8 cellular contexts compared by ENCODE assay signal in genomic region chr19:9140159-9140874, GRCh38. TPM values are rescaled to one million over a fixed set of nuclear protein-coding genes. Genes with fewer than 3 reads are reported as not detected.
DNase-seq lines count a peak whose midpoint lies in the region; ATAC-seq and TF ChIP-seq lines count a peak whose summit lies in the region.

Gene ZNF317 (plus strand): TSS chr19:9140397. CDS start chr19:9156017, 15,620 bp downstream.

- peak within 1 kb of the TSS; percentile 92 for H3K9ac ChIP-seq in mucosa of stomach (ENCODE audit: low read length)

- peak within 1 kb of the TSS; percentile 81 for H3K4me2 ChIP-seq in PC-9

- peak within 1 kb of the TSS; percentile 99 for H3K4me3 ChIP-seq in Jurkat, Clone E6-1 (ENCODE audit: low read length)
- H3K4me3 ChIP-seq in PC-9, result peak within 1 kb of the TSS; percentile 85
- peak within 1 kb of the TSS; percentile 93 to 100 for H3K4me3 ChIP-seq in esophagus (ENCODE audit: low read depth in 1 of 2, low read length in 2 of 2)
- H3K4me3 ChIP-seq in mucosa of stomach (ENCODE audit: low read length), result peak within 1 kb of the TSS; percentile 92

- H4K20me1 ChIP-seq in PC-9 (ENCODE audit: insufficient read depth), result no peaks in the 10 kb centered on the region

- H3K9me3 ChIP-seq in PC-9 (ENCODE audit: insufficient read depth, low read depth) (peaks cover 37% of the 10 kb centered on the region), esophagus (ENCODE audit: control insufficient read depth in 2 of 2, insufficient read depth in 1 of 2, low read depth in 1 of 2, low read length in 1 of 2) (peaks cover 4% of the 10 kb centered on the region in 2 donors), mucosa of stomach (ENCODE audit: control insufficient read depth, low read length) (peaks cover 4% of the 10 kb centered on the region)

- POLR2A ChIA-PET in PC-9 (lab: Charles Lee; ENCODE audit: unreplicated experiment), result no interaction called here

- peaks cover 15% of the 10 kb centered on the region for H3F3A ChIP-seq in PC-9 (ENCODE audit: insufficient read depth, low read depth)

- TF ChIP-seq CTCF in PC-9 (conservative IDR thresholded peaks at IDR 0.05), result no peak

- H2AFZ ChIP-seq in PC-9, result peak within 1 kb of the TSS; percentile 94

- 0% methylated on average over 43 of the region's 43 CpGs for WGBS in esophagus, 2 donors

- H3K9me2 ChIP-seq in PC-9 (ENCODE audit: insufficient read depth), result no peaks in the 10 kb centered on the region

- H3K27ac ChIP-seq in PC-9, result peak within 1 kb of the TSS; percentile 50
- peak within 1 kb of the TSS; percentile 79 to 92 for H3K27ac ChIP-seq in esophagus (ENCODE audit: low read depth in 2 of 2, low read length in 1 of 2)

- H3K27me3 ChIP-seq in PC-9 (ENCODE audit: insufficient read depth, low read depth), result no peaks in the 10 kb centered on the region
- H3K27me3 ChIP-seq in esophagus (ENCODE audit: control insufficient read depth in 1 of 2, insufficient read depth in 2 of 2, low read length in 2 of 2), result no peaks in the 10 kb centered on the region
- H3K27me3 ChIP-seq in mucosa of stomach (ENCODE audit: control insufficient read depth, insufficient read depth, low read length), result no peaks in the 10 kb centered on the region

- DNase-seq in DMS 273 treated with DMSO at 0.1 percent for 48 hours (lab: John Stamatoyannopoulos, UW) (peak; percentile 77), PC-9 (peak; percentile 82 to 87)
- DNase-seq in Jurkat, Clone E6-1 (ENCODE audit: low read depth, low spot score), result peak; percentile 85
- DNase-seq in activated T-cell treated with anti-CD3 and anti-CD28 coated beads, Interleukin-2, amount 50 U/mL, for 1 hour, result peak; percentile 84
- DNase-seq in stimulated activated CD8-positive, alpha-beta memory T cell treated with anti-CD3 and anti-CD28 coated beads, Interleukin-7, amount 100 ng/mL, for 1 hour (ENCODE audit: low read depth in 2 of 2), result peak; percentile 75 to 78

- TSS peak; percentile 56 for BruUV-seq in PC-9 (replicated peaks; lab: Mats Ljungman, UMichigan)

- H3K79me2 ChIP-seq in PC-9 (ENCODE audit: low read depth), result peaks cover 51% of the 10 kb centered on the region

- H3K36me3 ChIP-seq in PC-9 (ENCODE audit: low read depth) (peaks cover 43% of the 10 kb centered on the region), esophagus (ENCODE audit: control insufficient read depth in 2 of 2, insufficient read depth in 2 of 2, low read length in 1 of 2) (no peaks in the 10 kb centered on the region), mucosa of stomach (ENCODE audit: control insufficient read depth, insufficient read depth, low read length) (no peaks in the 10 kb centered on the region)

- H3K4me1 ChIP-seq in PC-9 (replicated peaks; ENCODE audit: insufficient read depth), result peaks cover 10% of the 10 kb centered on the region
- H3K4me1 ChIP-seq in esophagus (ENCODE audit: control insufficient read depth in 2 of 2, insufficient read depth in 2 of 2, low read length in 1 of 2), result no peaks in the 10 kb centered on the region
- no peaks in the 10 kb centered on the region for H3K4me1 ChIP-seq in mucosa of stomach (ENCODE audit: control insufficient read depth, insufficient read depth, low read length)

- CTCF ChIA-PET in PC-9 (lab: Charles Lee), result no interaction called here

- ATAC-seq in GM21576 (IDR thresholded peaks at IDR 0.05; ENCODE audit: unreplicated experiment), result peak; percentile 83

- intact Hi-C loops in PC-9 (cut with micrococcal nuclease; ENCODE audit: unreplicated experiment), result no loop called here

RNA-seq across cellular contexts. Expression of gene ZNF317, which starts in this region (rescaled TPM):
- 27.5 TPM for polyA plus RNA-seq in Jurkat, Clone E6-1 (2012; ENCODE audit: insufficient read depth, insufficient read length)
- 25.5 and 28.2 TPM in 2 replicates for total RNA-seq in PC-9 (2021)
- 10 to 100 TPM; 11.0 to 21.7 TPM for polyA plus RNA-seq in esophagus

Comparison
In these comparisons a context has a peak if more than half of its experiments do, and no peak if none do; other contexts are left out.
1. Peak in every context shown above with its lines: DNase-seq, ATAC-seq, H3K4me3 ChIP-seq and H3K27ac ChIP-seq.